ENCODE assay signal across 9 cellular contexts in the genomic region with DNA sequence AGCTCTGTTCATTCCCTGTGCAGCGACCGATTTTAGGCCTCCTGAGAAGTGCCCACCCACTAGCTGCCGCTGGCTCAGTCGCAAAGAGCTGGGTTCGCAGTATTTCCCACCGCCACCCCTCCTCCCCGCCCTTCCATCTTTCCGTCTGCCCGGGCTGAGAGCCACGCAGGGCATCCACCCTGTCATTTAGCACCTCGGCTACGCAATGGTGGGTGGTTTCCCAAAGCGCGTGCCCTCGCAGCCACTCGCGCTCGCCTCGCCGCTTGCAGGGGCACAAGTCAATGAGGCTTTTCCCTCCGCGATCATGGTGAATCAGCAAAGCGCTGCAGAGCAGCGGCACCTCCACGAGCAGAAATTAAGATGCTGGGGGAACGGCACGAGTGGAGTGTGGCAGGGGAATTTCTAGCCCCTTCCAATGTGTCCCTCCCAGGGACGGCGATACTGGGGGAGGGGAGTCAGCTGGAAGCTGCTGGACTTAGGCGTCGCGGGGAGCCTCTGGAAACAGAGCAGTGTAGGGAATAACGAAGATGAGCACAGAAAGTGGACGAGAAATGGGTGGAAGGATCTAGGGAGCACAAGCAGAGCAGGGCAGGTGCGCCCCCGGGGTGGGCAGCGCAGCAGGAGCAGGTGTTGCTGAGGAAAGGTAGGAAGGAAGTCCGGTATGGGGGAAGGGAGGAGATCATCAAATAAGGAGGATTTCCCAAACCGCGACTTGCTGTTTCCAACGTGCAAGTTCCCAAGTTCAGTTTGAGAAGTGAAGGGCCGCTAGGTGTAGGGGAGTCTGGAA. TPM values are rescaled to one million over a fixed set of nuclear protein-coding genes. Genes with fewer than 3 reads are reported as not detected.
DNase-seq lines count a peak whose midpoint lies in the region; ATAC-seq and TF ChIP-seq lines count a peak whose summit lies in the region.
"Had no signal": no experiment of that assay in that cellular context is flagged by ENCODE, and none has a peak within 500 bp of the region (broad histone marks: within the 10 kb centered on the region; RNA-seq: fewer than 3 reads in every experiment).

No MANE protein-coding gene starts in this region.

- H3K9me3 Mint-ChIP-seq in CD4-positive, CD25-positive, alpha-beta regulatory T cell: peaks cover 0 to 5% (median 0%) of the 10 kb centered on the region in 7 donors

- peak overlapping the region in 3 of 4 donors; percentile 46 to 77 (median 75) for H3K4me3 Mint-ChIP-seq in CD4-positive, CD25-positive, alpha-beta regulatory T cell

- H3K4me1 ChIP-seq in CD4-positive, CD25-positive, alpha-beta regulatory T cell (ENCODE audit: control insufficient read depth, insufficient read depth, low read length, poor library complexity, severe bottlenecking): no peaks in the 10 kb centered on the region
- peaks cover 0 to 29% (median 0%) of the 10 kb centered on the region in 3 donors for H3K4me1 ChIP-seq in gastroesophageal sphincter
- peaks cover 2% of the 10 kb centered on the region for H3K4me1 ChIP-seq in psoas muscle

- no peak overlapping the region for H3K27ac ChIP-seq in CD4-positive, CD25-positive, alpha-beta regulatory T cell (ENCODE audit: insufficient read depth, low read length, poor library complexity, severe bottlenecking)
- H3K27ac ChIP-seq in gastroesophageal sphincter (peak overlapping the region in 2 of 4 donors; percentile 51 to 67), psoas muscle (no peak overlapping the region)
- H3K27ac ChIP-seq: RWPE1 had no signal

- no peak for ATAC-seq in CD4-positive, CD25-positive, alpha-beta regulatory T cell (ENCODE audit: low read depth in 2 of 2)
- ATAC-seq in gastroesophageal sphincter: no peak
- peak in 1 of 4 donors; percentile 28 for ATAC-seq in psoas muscle
- no peak for ATAC-seq in HG03196 (IDR thresholded peaks at IDR 0.05; ENCODE audit: unreplicated experiment)
- no peak for ATAC-seq in GM21526 (IDR thresholded peaks at IDR 0.05; ENCODE audit: low FRiP score, unreplicated experiment)

- peaks cover 20% of the 10 kb centered on the region for H3K27me3 Mint-ChIP-seq in CD4-positive, CD25-positive, alpha-beta regulatory T cell

- TF ChIP-seq EP300 in Ishikawa (IDR thresholded peaks at IDR 0.05; ENCODE audit: borderline replicate concordance) (no peak), gastroesophageal sphincter (IDR thresholded peaks at IDR 0.05) (no peak)

- H3K27me3 ChIP-seq in CD4-positive, CD25-positive, alpha-beta regulatory T cell (ENCODE audit: control insufficient read depth, insufficient read depth, low read length): peaks cover 4% of the 10 kb centered on the region
- H3K27me3 ChIP-seq in gastroesophageal sphincter (peaks cover 25% of the 10 kb centered on the region), psoas muscle (ENCODE audit: insufficient read depth in 3 of 3, low read length in 2 of 3) (peaks cover 0 to 58% (median 7%) of the 10 kb centered on the region in 3 donors)

- WGBS in gastroesophageal sphincter (ENCODE audit: low coverage in 1 of 2), 2 donors: 0 to 27% methylated on average over 4 to 14 of the region's 42 CpGs
- 0 to 19% (median 1%) methylated on average over 38 to 42 of the region's 42 CpGs for WGBS in psoas muscle, 3 donors

- H3K36me3 Mint-ChIP-seq in CD4-positive, CD25-positive, alpha-beta regulatory T cell: no peaks in the 10 kb centered on the region

- no peaks in the 10 kb centered on the region for H3K9me3 ChIP-seq in CD4-positive, CD25-positive, alpha-beta regulatory T cell (ENCODE audit: control insufficient read depth in 2 of 2, low read length in 2 of 2)
- no peaks in the 10 kb centered on the region for H3K9me3 ChIP-seq in gastroesophageal sphincter
- no peaks in the 10 kb centered on the region for H3K9me3 ChIP-seq in psoas muscle

- peak in 1 of 3 donors; percentile 6 for DNase-seq in CD4-positive, CD25-positive, alpha-beta regulatory T cell
- DNase-seq in psoas muscle: no peak
- DNase-seq in HPDE6-E6E7 (ENCODE audit: extremely low spot score): no peak
- DNase-seq in T1000 (lab: John Stamatoyannopoulos, UW): no peak

- peaks cover 0 to 12% (median 1%) of the 10 kb centered on the region in 4 donors for H3K4me1 Mint-ChIP-seq in CD4-positive, CD25-positive, alpha-beta regulatory T cell

- no peak for TF ChIP-seq POLR2A in gastroesophageal sphincter (IDR thresholded peaks at IDR 0.05)

- intact Hi-C loops in psoas muscle (cut with DNase I): no loop called here

- no peak for TF ChIP-seq RAD21 in Ishikawa (IDR thresholded peaks at IDR 0.05; ENCODE audit: low read depth)

- TF ChIP-seq CTCF in gastroesophageal sphincter (IDR thresholded peaks at IDR 0.05) (no peak), psoas muscle (IDR thresholded peaks at IDR 0.05) (no peak)

- H3K27ac Mint-ChIP-seq in CD4-positive, CD25-positive, alpha-beta regulatory T cell: no peak overlapping the region

- no peaks in the 10 kb centered on the region for H3K36me3 ChIP-seq in CD4-positive, CD25-positive, alpha-beta regulatory T cell (ENCODE audit: control insufficient read depth, insufficient read depth, low read length)
- no peaks in the 10 kb centered on the region for H3K36me3 ChIP-seq in gastroesophageal sphincter
- no peaks in the 10 kb centered on the region for H3K36me3 ChIP-seq in psoas muscle (ENCODE audit: insufficient read depth in 1 of 2, low read depth in 1 of 2)

- H3K4me3 ChIP-seq in CD4-positive, CD25-positive, alpha-beta regulatory T cell (ENCODE audit: low read depth, low read length): no peak overlapping the region
- H3K4me3 ChIP-seq in gastroesophageal sphincter (peak overlapping the region; percentile 42 to 57), psoas muscle (peak overlapping the region; percentile 26)

TF ChIP-seq in Ishikawa, 13 proteins besides CTCF, POLR2A, EP300 and RAD21:
- no peak for TF ChIP-seq REST (IDR thresholded peaks at IDR 0.05; ENCODE audit: low read depth)
- no peak for TF ChIP-seq YY1 (IDR thresholded peaks at IDR 0.05; ENCODE audit: low read depth)
- TF ChIP-seq MAX (IDR thresholded peaks at IDR 0.05): peak; percentile 25; the same call in 1 of the 2 replicates

RNA-seq across cellular contexts. Expression of gene PTCHD1, which starts 2.4 kb away (rescaled TPM):
- total RNA-seq in CD4-positive, CD25-positive, alpha-beta regulatory T cell: not detected
- polyA plus RNA-seq in CD4-positive, CD25-positive, alpha-beta regulatory T cell: not detected
- total RNA-seq in gastroesophageal sphincter: 10 to 100 TPM in 1 of 4 donors, 1 to 10 TPM in 3; 7.8 to 24.8 (median 9.6) TPM
- under 1 TPM; 0.05 to 0.13 (median 0.10) TPM for total RNA-seq in psoas muscle
- polyA plus RNA-seq in psoas muscle: under 1 TPM; 0.01 to 0.05 (median 0.01) TPM
